In the genomic region with DNA sequence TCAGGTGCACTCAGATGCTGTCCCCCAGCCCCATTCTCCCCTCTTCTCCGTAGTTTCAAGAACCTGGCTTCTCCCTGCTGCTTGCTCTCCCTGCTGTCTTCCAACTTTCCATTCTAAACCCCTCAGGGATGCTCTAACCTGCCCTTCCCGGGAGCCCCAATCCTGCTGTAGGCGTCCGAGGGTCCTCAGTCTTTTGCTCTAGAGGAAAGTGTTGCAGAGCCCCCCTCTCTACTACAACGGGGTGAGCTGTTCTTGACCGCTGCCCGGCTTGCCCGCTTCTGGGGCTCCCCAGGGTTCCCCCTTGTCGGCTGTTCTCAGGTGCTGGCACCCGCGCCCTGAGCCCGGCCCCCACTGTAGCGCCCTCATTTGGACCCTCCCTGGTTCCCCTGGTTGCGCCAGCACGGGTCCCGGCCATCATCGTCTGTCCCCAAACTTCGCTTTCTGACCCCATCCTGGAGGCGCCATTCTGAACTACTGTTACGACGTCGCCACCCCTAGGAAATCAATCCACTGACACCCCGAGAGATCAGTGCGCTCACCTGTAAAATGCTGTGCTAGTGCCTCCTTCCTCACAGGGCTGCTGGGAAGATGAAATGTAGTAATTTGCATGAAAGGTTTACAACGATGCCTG, we compare ENCODE assay signal across 19 cellular contexts. TPM values are rescaled to one million over a fixed set of nuclear protein-coding genes. Genes with fewer than 3 reads are reported as not detected.
DNase-seq lines count a peak whose midpoint lies in the region; ATAC-seq and TF ChIP-seq lines count a peak whose summit lies in the region.
"Had no signal": no experiment of that assay in that cellular context is flagged by ENCODE, and none has a peak within 500 bp of the region (broad histone marks: within the 10 kb centered on the region; RNA-seq: fewer than 3 reads in every experiment).

No MANE protein-coding gene starts in this region.

- no CpG with 5 or more reads among the region's 25 CpGs for WGBS in neuronal stem cell (ENCODE audit: extremely low coverage in 2 of 2, insufficient read length in 2 of 2, insufficient replicate concordance in 1 of 2), 2 donors

- H2BK12ac ChIP-seq in neuronal stem cell (ENCODE audit: low read length) = no peak overlapping the region

- peak overlapping the region; percentile 89 for H3K4me2 ChIP-seq in neuronal stem cell (ENCODE audit: insufficient read depth, low read length, poor library complexity, severe bottlenecking)
- no peak overlapping the region for H3K4me2 ChIP-seq in MM.1S (ENCODE audit: low read depth, low read length)
- H3K4me2 ChIP-seq: BLaER1 treated with 17β-estradiol and CSF1 and Interleukin-3, amounts not matched to agents 10 nM and 100 nM had no signal

- H4K8ac ChIP-seq in neuronal stem cell (ENCODE audit: low read depth, low read length) = no peak overlapping the region

- H3K4me1 ChIP-seq in ES-I3 (ENCODE audit: insufficient read depth, low read length) = no peaks in the 10 kb centered on the region
- H3K4me1 ChIP-seq in neuronal stem cell (ENCODE audit: control insufficient read depth in 2 of 2, insufficient read depth in 1 of 2, low read depth in 1 of 2, low read length in 2 of 2) = peaks cover 0 to 6% of the 10 kb centered on the region in 2 donors
- no peaks in the 10 kb centered on the region for H3K4me1 ChIP-seq in MM.1S (ENCODE audit: low read length)
- H3K4me1 ChIP-seq: right atrium auricular region had no signal

- H2AFZ ChIP-seq in neuronal stem cell (ENCODE audit: low read length) = peak overlapping the region; percentile 53
- H2AFZ ChIP-seq in MM.1S (ENCODE audit: low read length) = no peak overlapping the region

- no peak overlapping the region for H3K18ac ChIP-seq in neuronal stem cell (ENCODE audit: low read length)

- no peak overlapping the region for H2BK5ac ChIP-seq in neuronal stem cell (ENCODE audit: low read length)

- ATAC-seq in GM18502 (IDR thresholded peaks at IDR 0.05; ENCODE audit: poor library complexity, unreplicated experiment) (no peak), HG03095 (IDR thresholded peaks at IDR 0.05; ENCODE audit: unreplicated experiment) (no peak)
- ATAC-seq: activated CD8-positive, alpha-beta memory T cell treated with anti-CD3 and anti-CD28 coated beads, Interleukin-2, amount 10 ng/mL, durations not matched to agents 7 days and 5 days; PC-3 had no signal

- no peaks in the 10 kb centered on the region for H3K79me2 ChIP-seq in MM.1S (ENCODE audit: low read length)

- no peak overlapping the region for H4K91ac ChIP-seq in neuronal stem cell (ENCODE audit: low read depth, low read length, poor library complexity)

- peak overlapping the region; percentile 45 for H3K4me3 ChIP-seq in iPS-11a (ENCODE audit: low read depth, low read length)
- H3K4me3 ChIP-seq in neuronal stem cell (ENCODE audit: low read length in 2 of 2) = peak overlapping the region in 1 of 2 donors; percentile 79
- H3K4me3 ChIP-seq in MM.1S (ENCODE audit: low read length) = no peak overlapping the region
- H3K4me3 ChIP-seq: right atrium auricular region had no signal

- no peak overlapping the region for H3K14ac ChIP-seq in neuronal stem cell (ENCODE audit: low read length)

- DNase-seq in neuronal stem cell (ENCODE audit: low spot score) (no peak), MM.1S (no peak)
- DNase-seq in activated T-cell treated with anti-CD3 and anti-CD28 coated beads, Interleukin-2, amount 50 U/mL, for 1 hour = no peak
- DNase-seq: activated CD4-positive, alpha-beta T cell treated with anti-CD3 and anti-CD28 coated beads for 48 hours; activated CD8-positive, alpha-beta memory T cell treated with anti-CD3 and anti-CD28 coated beads, Interleukin-2, amount 10 ng/mL, durations not matched to agents 7 days and 5 days; activated naive CD8-positive, alpha-beta T cell treated with anti-CD3 and anti-CD28 coated beads for 36 hours; brain microvascular endothelial cell; NCI-H1436 treated with DMSO at 0.1 percent for 48 hours; PC-3; SHP77 treated with DMSO at 0.1 percent for 48 hours had no signal

- no peaks in the 10 kb centered on the region for H4K20me1 ChIP-seq in MM.1S (ENCODE audit: insufficient read depth, low read length)
- H4K20me1 ChIP-seq: BLaER1 treated with 17β-estradiol and CSF1 and Interleukin-3, amounts not matched to agents 10 nM and 100 nM had no signal

- no peaks in the 10 kb centered on the region for H3K9me3 ChIP-seq in ES-I3 (ENCODE audit: control insufficient read depth, insufficient read depth, low read length)
- H3K9me3 ChIP-seq in neuronal stem cell (replicated peaks in 1 of 2; ENCODE audit: control insufficient read depth in 2 of 2, insufficient read depth in 1 of 2, low read depth in 1 of 2, low read length in 2 of 2) = no peaks in the 10 kb centered on the region
- H3K9me3 ChIP-seq in MM.1S (replicated peaks; ENCODE audit: insufficient read depth, low read length) = no peaks in the 10 kb centered on the region
- H3K9me3 ChIP-seq: right atrium auricular region had no signal

- H3K27ac ChIP-seq in angular gyrus (ENCODE audit: low read depth, low read length) (peak overlapping the region; percentile 20), neuronal stem cell (replicated peaks; ENCODE audit: low read length) (no peak overlapping the region), MM.1S (ENCODE audit: low read length) (no peak overlapping the region)
- H3K27ac ChIP-seq: BLaER1 treated with 17β-estradiol and CSF1 and Interleukin-3, amounts not matched to agents 10 nM and 100 nM; brain microvascular endothelial cell; coronary artery; epithelial cell of prostate; right atrium auricular region had no signal

- no peak overlapping the region for H2BK120ac ChIP-seq in neuronal stem cell (ENCODE audit: low read depth, low read length)

- no peak overlapping the region for H2AK5ac ChIP-seq in neuronal stem cell (ENCODE audit: low read depth, low read length)

- H3K27me3 ChIP-seq in neuronal stem cell (ENCODE audit: control insufficient read depth in 3 of 3, insufficient read depth in 3 of 3, low read depth in 1 of 3, low read length in 3 of 3) (peaks cover 6 to 30% (median 26%) of the 10 kb centered on the region in 3 experiments), MM.1S (replicated peaks; ENCODE audit: insufficient read depth, low read length) (no peaks in the 10 kb centered on the region)
- H3K27me3 ChIP-seq: brain microvascular endothelial cell had no signal

- no peaks in the 10 kb centered on the region for H3K36me3 ChIP-seq in ES-I3 (ENCODE audit: insufficient read depth, low read length)
- H3K36me3 ChIP-seq in neuronal stem cell (replicated peaks in 1 of 2; ENCODE audit: control insufficient read depth in 2 of 2, insufficient read depth in 2 of 2, low read length in 2 of 2) = no peaks in the 10 kb centered on the region
- H3K36me3 ChIP-seq in MM.1S (replicated peaks; ENCODE audit: insufficient read depth, low read length) = no peaks in the 10 kb centered on the region
- H3K36me3 ChIP-seq: BLaER1 treated with 17β-estradiol and CSF1 and Interleukin-3, amounts not matched to agents 10 nM and 100 nM; brain microvascular endothelial cell; right atrium auricular region had no signal

- H2BK15ac ChIP-seq in neuronal stem cell (ENCODE audit: low read length) = no peak overlapping the region

- H3K4ac ChIP-seq in neuronal stem cell (ENCODE audit: low read length) = no peak overlapping the region

- no peaks in the 10 kb centered on the region for H3F3A ChIP-seq in MM.1S (ENCODE audit: insufficient read depth, low read length)

- H3K9me2 ChIP-seq in MM.1S (replicated peaks; ENCODE audit: insufficient read depth, low read length) = no peaks in the 10 kb centered on the region

- TF ChIP-seq CTCF in MM.1S (IDR thresholded peaks at IDR 0.05; ENCODE audit: low read length) = no peak

- no peaks in the 10 kb centered on the region for H3K79me1 ChIP-seq in neuronal stem cell (ENCODE audit: low read depth, low read length)

- H3K9ac ChIP-seq in ES-I3 (ENCODE audit: low read depth, low read length) = peak overlapping the region; percentile 50; the same call in 1 of the 2 replicates
- H3K9ac ChIP-seq in neuronal stem cell (ENCODE audit: low read depth, low read length, poor library complexity) = no peak overlapping the region
- H3K9ac ChIP-seq in MM.1S (ENCODE audit: low read length) = no peak overlapping the region
- H3K9ac ChIP-seq: BLaER1 treated with 17β-estradiol and CSF1 and Interleukin-3, amounts not matched to agents 10 nM and 100 nM had no signal

- peak overlapping the region; percentile 86 for H3K23ac ChIP-seq in neuronal stem cell (ENCODE audit: low read depth, low read length, poor library complexity)

RNA-seq across cellular contexts. Expression of gene REG3G, which starts 31.9 kb away (rescaled TPM):
- not detected for polyA plus RNA-seq in neuronal stem cell (2013, experiment 1 of 2)
- not detected for polyA plus RNA-seq in neuronal stem cell (2013, experiment 2 of 2)
